Comparison of ENCODE assay signal across 22 cellular contexts in genomic region chr7:79090543-79090942, GRCh38.
A peak's percentile ranks its signal among the peaks of the same experiment; 100 is the strongest.
DNase-seq lines count a peak whose midpoint lies in the region; ATAC-seq and TF ChIP-seq lines count a peak whose summit lies in the region.
"Had no signal": no experiment of that assay in that cellular context is flagged by ENCODE, and none has a peak within 500 bp of the region (broad histone marks: within the 10 kb centered on the region; RNA-seq: fewer than 3 reads in every experiment).

No MANE protein-coding gene starts in this region.

- peaks cover 18% of the 10 kb centered on the region for H3K4me1 ChIP-seq in mammary epithelial cell (ENCODE audit: insufficient read depth, low read length)
- no peaks in the 10 kb centered on the region for H3K4me1 ChIP-seq in aorta (ENCODE audit: control insufficient read depth in 1 of 2, insufficient read depth in 2 of 2, low read length in 2 of 2)

- no peaks in the 10 kb centered on the region for H3K79me2 ChIP-seq in mammary epithelial cell (ENCODE audit: insufficient read depth, low read length)

- H3K27ac Mint-ChIP-seq in MCF 10A (ENCODE audit: low read depth, unreplicated experiment) = no peak overlapping the region
- H3K27ac Mint-ChIP-seq: activated CD4-positive, alpha-beta T cell treated with anti-CD3 and anti-CD28 coated beads, Interleukin-2, amount 10 ng/mL, durations not matched to agents 7 days and 5 days; CD4-positive, CD25-positive, alpha-beta regulatory T cell; endodermal cell had no signal

- no peaks in the 10 kb centered on the region for H3K4me1 Mint-ChIP-seq in MCF 10A (ENCODE audit: insufficient read depth, unreplicated experiment)
- H3K4me1 Mint-ChIP-seq: activated CD4-positive, alpha-beta T cell treated with anti-CD3 and anti-CD28 coated beads, Interleukin-2, amount 10 ng/mL, durations not matched to agents 7 days and 5 days; CD4-positive, CD25-positive, alpha-beta regulatory T cell; endodermal cell had no signal

- in situ Hi-C loops in mammary epithelial cell (cut with MboI; ENCODE audit: low sequenced_read_pairs in 2 of 2) = no loop called here

- no peaks in the 10 kb centered on the region for H3K27me3 ChIP-seq in mammary epithelial cell (ENCODE audit: insufficient read depth, low read length)
- no peaks in the 10 kb centered on the region for H3K27me3 ChIP-seq in aorta (ENCODE audit: control insufficient read depth in 1 of 2, insufficient read depth in 2 of 2, low read length in 1 of 2)

- H4K20me1 ChIP-seq in mammary epithelial cell (ENCODE audit: insufficient read depth, low read length) = no peaks in the 10 kb centered on the region

- BruUV-seq in mammary epithelial cell (replicated peaks; lab: Mats Ljungman, UMichigan) (no TSS peak), MCF 10A (replicated peaks; lab: Mats Ljungman, UMichigan) (no TSS peak)

- no peaks in the 10 kb centered on the region for H3K36me3 Mint-ChIP-seq in MCF 10A (ENCODE audit: insufficient read depth, unreplicated experiment)
- H3K36me3 Mint-ChIP-seq: CD4-positive, CD25-positive, alpha-beta regulatory T cell had no signal

- H3K4me3 ChIP-seq in mammary epithelial cell (replicated peaks in 1 of 3; ENCODE audit: insufficient read depth in 1 of 3, low read depth in 2 of 3, low read length in 3 of 3) (peak overlapping the region in 1 of 3 experiments; percentile 22), cardiac fibroblast (replicated peaks in 1 of 2; ENCODE audit: low read depth in 2 of 2, low read length in 2 of 2) (no peak overlapping the region), aorta (ENCODE audit: low read length in 2 of 2) (no peak overlapping the region)
- H3K4me3 ChIP-seq: lung had no signal

- DNase-seq in mammary epithelial cell (peak; percentile 68), MCF 10A (ENCODE audit: unreplicated experiment) (no peak), NOMO-1 treated with dmso at 0.1 percent for 144 hours (lab: John Stamatoyannopoulos, UW; ENCODE audit: unreplicated experiment) (peak; percentile 64), cardiac fibroblast (ENCODE audit: low read depth in 2 of 2) (peak; percentile 10 to 26), aorta (no peak), AG20443 (ENCODE audit: low spot score) (no peak)
- no peak for DNase-seq in activated naive CD4-positive, alpha-beta T cell (lab: John Stamatoyannopoulos, UW)
- DNase-seq: ACHN; activated CD4-positive, alpha-beta T cell treated with anti-CD3 and anti-CD28 coated beads, Interleukin-2, amount 10 ng/mL, durations not matched to agents 7 days and 5 days; activated gamma-delta T cell; CD4-positive, CD25-positive, alpha-beta regulatory T cell; endodermal cell; hippocampal formation; islet precursor cell; NCI-H1436; NCI-H2171 treated with DMSO at 0.1 percent for 48 hours; occipital lobe; RPMI8226; stimulated activated CD4-positive, alpha-beta T cell treated with anti-CD3 and anti-CD28 coated beads, Interleukin-12 subunit alpha, Interleukin-12 subunit beta, amount 100 ng/mL, for 4 hours; stimulated activated CD8-positive, alpha-beta memory T cell treated with anti-CD3 and anti-CD28 coated beads, Interleukin-4, amount 100 ng/mL, for 48 hours had no signal

- intact Hi-C loops in mammary epithelial cell (cut with micrococcal nuclease) = no loop called here
- intact Hi-C loops in MCF 10A (cut with micrococcal nuclease) = no loop called here
- intact Hi-C loops in aorta (cut with DNase I) = no loop called here

- dilution Hi-C loops in mammary epithelial cell (cut with HindIII; ENCODE audit: low sequenced_read_pairs) = no loop called here

- H3K4me2 ChIP-seq in mammary epithelial cell (ENCODE audit: insufficient read depth, low read depth, low read length) = peak overlapping the region; percentile 64

- POLR2A ChIA-PET in MCF 10A (lab: Yijun Ruan, JAX) = no interaction called here

- peak overlapping the region; percentile 42 for H3K27ac ChIP-seq in mammary epithelial cell (ENCODE audit: insufficient read depth, low read depth, low read length)
- no peak overlapping the region for H3K27ac ChIP-seq in aorta (ENCODE audit: low read depth in 1 of 2, low read length in 2 of 2)

- TF ChIP-seq CTCF in mammary epithelial cell (conservative IDR thresholded peaks at IDR 0.05 in 1 of 2, IDR thresholded peaks at IDR 0.05 in 1 of 2; ENCODE audit: extremely low read depth in 1 of 2, insufficient read depth in 1 of 2, low read depth in 1 of 2, low read length in 2 of 2) (no peak), MCF 10A (IDR thresholded peaks at IDR 0.05; ENCODE audit: unreplicated experiment) (no peak), cardiac fibroblast (IDR thresholded peaks at IDR 0.05; ENCODE audit: low read depth, low read length) (no peak)

- no peak overlapping the region for H2AFZ ChIP-seq in mammary epithelial cell (ENCODE audit: low read depth, low read length)

- ATAC-seq in HG03521 (IDR thresholded peaks at IDR 0.05; ENCODE audit: unreplicated experiment) (no peak), aorta (ENCODE audit: low FRiP score) (no peak)

- WGBS in mammary epithelial cell (ENCODE audit: low coverage, missing lambda C conversion rate) = 2% methylated on average over 4 of the region's 4 CpGs
- 68 to 69% methylated on average over 4 of the region's 4 CpGs for WGBS in aorta, 2 donors

- H3K9me3 Mint-ChIP-seq in MCF 10A (ENCODE audit: unreplicated experiment) = no peaks in the 10 kb centered on the region
- H3K9me3 Mint-ChIP-seq: activated CD4-positive, alpha-beta T cell treated with anti-CD3 and anti-CD28 coated beads, Interleukin-2, amount 10 ng/mL, durations not matched to agents 7 days and 5 days had no signal

- H3K27me3 Mint-ChIP-seq in MCF 10A (ENCODE audit: insufficient read depth, unreplicated experiment) = peaks cover 2% of the 10 kb centered on the region
- H3K27me3 Mint-ChIP-seq: activated CD4-positive, alpha-beta T cell treated with anti-CD3 and anti-CD28 coated beads, Interleukin-2, amount 10 ng/mL, durations not matched to agents 7 days and 5 days; CD4-positive, CD25-positive, alpha-beta regulatory T cell had no signal

- no peak overlapping the region for H3K9ac ChIP-seq in mammary epithelial cell (ENCODE audit: insufficient read depth, low read length)

- CTCF ChIA-PET in mammary epithelial cell (lab: Charles Lee; ENCODE audit: low non-redundant PET) (no interaction called here), MCF 10A (lab: Yijun Ruan, JAX) (interaction anchor here (0.6 kb wide), 1 partner anchor 301 kb away, joined by 3 read pairs; no protein-coding TSS in a partner anchor)

- H3K9me3 ChIP-seq in mammary epithelial cell (replicated peaks; ENCODE audit: insufficient read depth, low read length) (no peaks in the 10 kb centered on the region), aorta (ENCODE audit: control insufficient read depth, low read length) (peaks cover 2% of the 10 kb centered on the region)

- no peak overlapping the region for H3K4me3 Mint-ChIP-seq in MCF 10A (ENCODE audit: unreplicated experiment)
- H3K4me3 Mint-ChIP-seq: activated CD4-positive, alpha-beta T cell treated with anti-CD3 and anti-CD28 coated beads, Interleukin-2, amount 10 ng/mL, durations not matched to agents 7 days and 5 days; CD4-positive, CD25-positive, alpha-beta regulatory T cell; endodermal cell had no signal

- no peaks in the 10 kb centered on the region for H3K36me3 ChIP-seq in mammary epithelial cell (ENCODE audit: insufficient read depth, low read length)
- no peaks in the 10 kb centered on the region for H3K36me3 ChIP-seq in aorta (ENCODE audit: control insufficient read depth in 1 of 2, insufficient read depth in 2 of 2, low read length in 1 of 2)

Comparison
In these comparisons a context has a peak if more than half of its experiments do, and no peak if none do; other contexts are left out.
1. DNase-seq: peak in mammary epithelial cell (single experiment), NOMO-1 treated with dmso at 0.1 percent for 144 hours (single experiment) and cardiac fibroblast (2 of 2); none in MCF 10A (single experiment), activated naive CD4-positive, alpha-beta T cell (0 of 4), aorta (0 of 2) and AG20443 (single experiment).